In the genomic region with DNA sequence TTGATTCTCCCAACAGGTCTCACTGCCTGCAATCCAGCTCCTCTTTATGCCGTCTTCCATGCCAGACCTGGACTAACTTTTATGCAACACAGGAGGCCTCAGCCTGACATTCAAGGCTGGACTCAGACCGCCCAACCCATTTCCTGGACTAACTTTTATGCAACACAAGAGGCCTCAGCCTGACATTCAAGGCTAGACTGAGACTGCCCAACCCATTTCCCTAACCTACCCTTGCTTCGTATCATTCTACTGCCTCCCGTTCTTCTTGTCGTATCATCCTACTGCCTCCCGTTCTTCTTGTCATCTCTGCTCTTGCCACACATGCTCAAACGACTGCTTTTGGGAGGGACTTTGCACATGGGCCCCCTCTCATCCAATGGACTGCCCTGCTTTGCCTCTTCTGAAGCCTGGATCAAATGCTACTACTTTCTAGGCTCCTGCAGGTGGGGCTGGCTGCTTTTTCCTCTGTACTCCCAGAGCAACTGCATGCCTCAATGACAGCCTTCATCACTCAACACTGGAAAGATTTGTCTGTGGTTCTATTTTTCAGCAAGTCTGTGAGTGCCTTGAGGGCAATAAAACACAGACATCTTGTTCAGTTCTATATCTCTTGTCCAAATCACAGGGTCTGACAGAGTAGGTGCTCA, we compare ENCODE assay signal across 1 cellular context.
TF ChIP-seq lines count a peak whose summit lies in the region.

No MANE protein-coding gene starts in this region.

TF ChIP-seq in HCT116, 20 proteins besides CTCF, POLR2A, EP300 and RAD21:
- TF ChIP-seq JUND (IDR thresholded peaks at IDR 0.05) (no peak), ZNF274 (IDR thresholded peaks at IDR 0.05; ENCODE audit: low read depth, low read length) (no peak), SRF (IDR thresholded peaks at IDR 0.05; ENCODE audit: low read depth) (no peak), CBX3 (IDR thresholded peaks at IDR 0.05; ENCODE audit: low read depth) (no peak), ZFX (IDR thresholded peaks at IDR 0.05) (no peak), POLR2AphosphoS5 (IDR thresholded peaks at IDR 0.05; ENCODE audit: low read depth, low read length) (no peak)
- TF ChIP-seq, protein P1, sequence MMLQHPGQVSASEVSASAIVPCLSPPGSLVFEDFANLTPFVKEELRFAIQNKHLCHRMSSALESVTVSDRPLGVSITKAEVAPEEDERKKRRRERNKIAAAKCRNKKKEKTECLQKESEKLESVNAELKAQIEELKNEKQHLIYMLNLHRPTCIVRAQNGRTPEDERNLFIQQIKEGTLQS (IDR thresholded peaks at IDR 0.05) = no peak
- TF ChIP-seq, protein P2, sequence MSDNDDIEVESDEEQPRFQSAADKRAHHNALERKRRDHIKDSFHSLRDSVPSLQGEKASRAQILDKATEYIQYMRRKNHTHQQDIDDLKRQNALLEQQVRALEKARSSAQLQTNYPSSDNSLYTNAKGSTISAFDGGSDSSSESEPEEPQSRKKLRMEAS (IDR thresholded peaks at IDR 0.05) = no peak
